Comparison of ENCODE assay signal across 6 cellular contexts in the genomic region with DNA sequence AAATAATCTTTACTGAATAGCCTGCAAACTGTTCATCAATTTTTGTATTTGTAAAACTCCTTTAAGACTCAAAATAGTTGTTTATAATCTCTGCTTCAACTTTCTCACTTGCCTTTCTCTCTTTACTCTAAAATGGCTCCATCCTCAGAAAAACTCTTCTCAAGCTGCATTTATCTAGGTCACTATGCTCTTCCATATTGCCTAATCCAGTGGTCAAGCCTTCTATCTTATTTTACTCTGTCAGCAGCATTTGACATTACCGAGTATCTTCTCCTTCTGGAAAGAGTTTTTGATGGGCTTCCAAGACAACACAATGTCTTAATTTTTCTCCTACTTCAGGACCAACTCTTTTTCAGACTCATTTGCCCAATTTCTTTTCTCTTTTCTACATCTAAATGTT.
"Had no signal": no experiment of that assay in that cellular context is flagged by ENCODE, and none has a peak within 500 bp of the region (broad histone marks: within the 10 kb centered on the region; RNA-seq: fewer than 3 reads in every experiment).

No MANE protein-coding gene starts in this region.

- ATAC-seq: GM23338, HCT116, K562 had no signal

- DNase-seq: H9, HFFc6, IMR-90 had no signal

- H3K4me3 ChIP-seq: GM23338, K562 had no signal
